Comparison of ENCODE assay signal across 11 cellular contexts in genomic region chr10:104259999-104260774, GRCh38. TPM values are rescaled to one million over a fixed set of nuclear protein-coding genes. Genes with fewer than 3 reads are reported as not detected.
A peak's percentile ranks its signal among the peaks of the same experiment; 100 is the strongest.
DNase-seq lines count a peak whose midpoint lies in the region; ATAC-seq and TF ChIP-seq lines count a peak whose summit lies in the region.
"Had no signal": no experiment of that assay in that cellular context is flagged by ENCODE, and none has a peak within 500 bp of the region (broad histone marks: within the 10 kb centered on the region; RNA-seq: fewer than 3 reads in every experiment).

No MANE protein-coding gene starts in this region.

- DNase-seq in HCEC 1CT, result peak; percentile 50
- DNase-seq in fibroblast of pulmonary artery (ENCODE audit: low read depth), result peak; percentile 61
- peak; percentile 76 for DNase-seq in renal cortical epithelial cell (ENCODE audit: low read depth)
- DNase-seq in posterior vena cava (ENCODE audit: low spot score), result no peak
- DNase-seq in body of pancreas, result no peak
- DNase-seq: cerebellar nuclear complex, RPMI8226 had no signal

- peaks cover 54% of the 10 kb centered on the region for H3K4me1 Mint-ChIP-seq in activated T-helper 17 cell treated with anti-CD3 and anti-CD28 coated beads, Interleukin-2, amount 50 U/mL, for 72 hours

- peak overlapping the region in 2 of 4 donors; percentile 34 to 42 for H3K27ac ChIP-seq in body of pancreas

- H3K27ac Mint-ChIP-seq in activated T-helper 17 cell treated with anti-CD3 and anti-CD28 coated beads, Interleukin-2, amount 50 U/mL, for 72 hours, result peak overlapping the region; percentile 67

- H3K36me3 ChIP-seq in body of pancreas (replicated peaks in 1 of 2; ENCODE audit: insufficient read depth in 1 of 2, low read depth in 2 of 2), result peaks cover 0 to 5% of the 10 kb centered on the region in 2 donors

- intact Hi-C loops in posterior vena cava (cut with DNase I) (no loop called here), body of pancreas (cut with DNase I) (no loop called here)

- peaks cover 100% of the 10 kb centered on the region for H3K36me3 Mint-ChIP-seq in activated T-helper 17 cell treated with anti-CD3 and anti-CD28 coated beads, Interleukin-2, amount 50 U/mL, for 72 hours (ENCODE audit: low read depth)

- no peaks in the 10 kb centered on the region for H3K9me3 ChIP-seq in body of pancreas

- H3K27me3 Mint-ChIP-seq in activated T-helper 17 cell treated with anti-CD3 and anti-CD28 coated beads, Interleukin-2, amount 50 U/mL, for 72 hours, result no peaks in the 10 kb centered on the region

- ATAC-seq in activated T-helper 17 cell treated with anti-CD3 and anti-CD28 coated beads, Interleukin-2, amount 50 U/mL, for 72 hours (replicated peaks), result peak; percentile 40
- ATAC-seq in GM19324 (IDR thresholded peaks at IDR 0.05; ENCODE audit: low FRiP score, unreplicated experiment) (no peak), body of pancreas (no peak), GM21528 (IDR thresholded peaks at IDR 0.05; ENCODE audit: low FRiP score, unreplicated experiment) (no peak)

- TF ChIP-seq CTCF in fibroblast of pulmonary artery (IDR thresholded peaks at IDR 0.05; ENCODE audit: low read length, missing control alignments) (no peak), body of pancreas (IDR thresholded peaks at IDR 0.05) (no peak)

- no peak for TF ChIP-seq POLR2A in body of pancreas (IDR thresholded peaks at IDR 0.05)

- H3K4me3 ChIP-seq in fibroblast of pulmonary artery (replicated peaks; ENCODE audit: low read depth, low read length), result peak overlapping the region; percentile 11
- H3K4me3 ChIP-seq in body of pancreas, result no peak overlapping the region

- H3K4me1 ChIP-seq in body of pancreas, result peaks cover 52% of the 10 kb centered on the region

- H3K4me3 Mint-ChIP-seq in activated T-helper 17 cell treated with anti-CD3 and anti-CD28 coated beads, Interleukin-2, amount 50 U/mL, for 72 hours, result peak overlapping the region; percentile 78

- H3K27me3 ChIP-seq in body of pancreas, result no peaks in the 10 kb centered on the region

- no peaks in the 10 kb centered on the region for H3K9me3 Mint-ChIP-seq in activated T-helper 17 cell treated with anti-CD3 and anti-CD28 coated beads, Interleukin-2, amount 50 U/mL, for 72 hours

- WGBS in body of pancreas, 2 donors, result 66 to 71% methylated on average over 6 of the region's 6 CpGs

RNA-seq across cellular contexts. Expression of gene GSTO1, which starts 5.5 kb away (rescaled TPM):
- 100 to 1,000 TPM; 226 to 258 TPM for total RNA-seq in activated T-helper 17 cell treated with anti-CD3 and anti-CD28 coated beads, Interleukin-2, amount 50 U/mL, for 72 hours
- total RNA-seq in renal cortical epithelial cell, result 46.7 and 234 TPM in 2 replicates
- total RNA-seq in posterior vena cava, result 100 to 1,000 TPM in 1 of 2 donors, 10 to 100 TPM in 1; 81.8 to 117 TPM
- 10 to 100 TPM; 16.8 to 65.9 TPM for total RNA-seq in body of pancreas

RNA-seq across cellular contexts. Expression of gene GSTO2, which starts 8.8 kb away (rescaled TPM):
- 1 to 10 TPM in 1 of 2 donors, under 1 TPM in 1; 0.28 to 1.4 TPM for total RNA-seq in activated T-helper 17 cell treated with anti-CD3 and anti-CD28 coated beads, Interleukin-2, amount 50 U/mL, for 72 hours
- 8.5 and 8.9 TPM in 2 replicates for total RNA-seq in renal cortical epithelial cell
- 1 to 10 TPM in 1 of 2 donors, under 1 TPM in 1; 0.48 to 1.9 TPM for total RNA-seq in posterior vena cava
- total RNA-seq in body of pancreas, result 10 to 100 TPM in 1 of 2 donors, 1 to 10 TPM in 1; 9.6 to 26.5 TPM
- total RNA-seq: myocyte had no signal

RNA-seq across cellular contexts. Expression of gene CFAP43, which starts 28.0 kb away (rescaled TPM):
- under 1 TPM in 1 of 2 donors, not detected in 1; 0.16 TPM for total RNA-seq in activated T-helper 17 cell treated with anti-CD3 and anti-CD28 coated beads, Interleukin-2, amount 50 U/mL, for 72 hours
- total RNA-seq in renal cortical epithelial cell (0.52 and 4.7 TPM in 2 replicates), posterior vena cava (under 1 TPM; 0.24 to 0.28 TPM), body of pancreas (1 to 10 TPM; 2.3 to 4.0 TPM)
- total RNA-seq: myocyte had no signal

Comparison
In these comparisons a context has a peak if more than half of its experiments do, and no peak if none do; other contexts are left out.
1. DNase-seq: peak in HCEC 1CT (single experiment), fibroblast of pulmonary artery (single experiment) and renal cortical epithelial cell (single experiment); none in posterior vena cava (single experiment) and body of pancreas (0 of 4).